33 cellular contexts compared by ENCODE assay signal in genomic region chr10:44659350-44659749, GRCh38.
"Had no signal": no experiment of that assay in that cellular context is flagged by ENCODE, and none has a peak within 500 bp of the region (broad histone marks: within the 10 kb centered on the region; RNA-seq: fewer than 3 reads in every experiment).

No MANE protein-coding gene starts in this region.

- ATAC-seq: left cardiac atrium; left lobe of liver; left ventricle myocardium superior; lower lobe of right lung; natural killer cell; pancreas; right cardiac atrium; sciatic nerve; stimulated activated naive B cell treated with anti-CD40 and anti-IgM and Interleukin-4, amounts not matched to agents 10 μg/mL and 1 μg/mL and 100 μg/mL, for 72 hours; stimulated activated naive CD8-positive, alpha-beta T cell treated with anti-CD3 and anti-CD28 coated beads, Interleukin-15, Interleukin-2, amounts not matched to agents 100 U/mL and 50 U/mL, for 24 hours; upper lobe of right lung had no signal

- H3K4me1 ChIP-seq: lower lobe of right lung, pancreas, prostate gland, stomach, testis, thyroid gland, upper lobe of right lung had no signal

- H3K9me3 ChIP-seq: pancreas, prostate gland, stomach, testis, thyroid gland, upper lobe of right lung had no signal

- DNase-seq: hypothalamus; immature natural killer cell; islet precursor cell; kidney glomerular epithelial cell; left cardiac atrium; left ventricle myocardium superior; lower lobe of right lung; mammary epithelial cell; mesendoderm; naive B cell; natural killer cell; nucleus accumbens; pancreas; posterior cingulate gyrus; retina; right cardiac atrium; stimulated activated CD4-positive, alpha-beta T cell treated with anti-CD3 and anti-CD28 coated beads, Interleukin-12 subunit alpha, Interleukin-12 subunit beta, amount 100 ng/mL, for 4 hours; stimulated activated CD4-positive, alpha-beta T cell treated with anti-CD3 and anti-CD28 coated beads, Interleukin-15, amount 100 ng/mL, for 24 hours; stimulated activated CD4-positive, alpha-beta T cell treated with anti-CD3 and anti-CD28 coated beads, Interleukin-2, amount 100 ng/mL, for 24 hours; stimulated activated CD4-positive, alpha-beta T cell treated with anti-CD3 and anti-CD28 coated beads, Interleukin-4, amount 100 ng/mL, for 1 hour; stimulated activated naive B cell treated with anti-CD40 and anti-IgM and Interleukin-4, amounts not matched to agents 10 μg/mL and 1 μg/mL and 100 μg/mL, for 72 hours; stimulated activated naive CD8-positive, alpha-beta T cell treated with anti-CD3 and anti-CD28 coated beads, Interleukin-15, Interleukin-2, amounts not matched to agents 100 U/mL and 50 U/mL, for 24 hours; stomach; testis; thyroid gland; trophoblast cell; upper lobe of right lung had no signal

- H3K36me3 ChIP-seq: lower lobe of right lung, pancreas, prostate gland, stomach, thyroid gland, upper lobe of right lung had no signal

- H3K36me3 Mint-ChIP-seq: immature natural killer cell; mesothelial cell of epicardium; natural killer cell; stimulated activated naive B cell treated with anti-CD40 and anti-IgM and Interleukin-4, amounts not matched to agents 10 μg/mL and 1 μg/mL and 100 μg/mL, for 72 hours had no signal

- H3K4me1 Mint-ChIP-seq: immature natural killer cell; mesothelial cell of epicardium; naive B cell; stimulated activated naive B cell treated with anti-CD40 and anti-IgM and Interleukin-4, amounts not matched to agents 10 μg/mL and 1 μg/mL and 100 μg/mL, for 72 hours had no signal

- H3K27me3 ChIP-seq: pancreas, stomach, testis, thyroid gland, upper lobe of right lung had no signal

- FAIRE-seq: urothelium cell line had no signal

- H3K4me3 ChIP-seq: lower lobe of right lung, pancreas, prostate gland, skin epidermis, stomach, testis, thyroid gland, upper lobe of right lung had no signal

- H3K27ac ChIP-seq: lower lobe of right lung, pancreas, prostate gland, skin epidermis, stomach, testis, thyroid gland, upper lobe of right lung had no signal

- H3K4me3 Mint-ChIP-seq: immature natural killer cell; mesothelial cell of epicardium; naive B cell; natural killer cell; stimulated activated naive B cell treated with anti-CD40 and anti-IgM and Interleukin-4, amounts not matched to agents 10 μg/mL and 1 μg/mL and 100 μg/mL, for 72 hours had no signal

- H3K27ac Mint-ChIP-seq: immature natural killer cell; mesothelial cell of epicardium; naive B cell; natural killer cell; stimulated activated naive B cell treated with anti-CD40 and anti-IgM and Interleukin-4, amounts not matched to agents 10 μg/mL and 1 μg/mL and 100 μg/mL, for 72 hours had no signal
